Comparison of ENCODE assay signal across 1 cellular context in the genomic region with DNA sequence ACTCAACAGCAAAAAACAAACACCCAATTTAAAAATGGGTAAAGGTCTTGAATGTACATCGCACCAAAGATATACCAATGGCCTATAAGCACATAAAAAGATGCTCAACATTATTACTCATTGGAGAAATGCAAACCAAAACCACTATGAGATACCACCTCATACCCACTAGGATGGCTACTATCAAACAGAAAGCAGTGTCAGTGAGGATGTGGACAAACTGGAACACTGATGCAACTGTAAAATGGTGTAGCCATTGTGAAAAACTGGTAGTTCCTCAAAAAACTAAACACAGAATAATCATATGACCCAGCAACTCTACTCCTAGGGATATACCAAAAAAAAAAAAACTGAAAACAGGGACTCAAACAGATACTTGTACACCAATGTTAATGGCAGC.
TF ChIP-seq lines count a peak whose summit lies in the region.

No MANE protein-coding gene starts in this region.

TF ChIP-seq in GM12878, 131 proteins besides CTCF, POLR2A, EP300 and RAD21:
- TF ChIP-seq, protein P1, sequence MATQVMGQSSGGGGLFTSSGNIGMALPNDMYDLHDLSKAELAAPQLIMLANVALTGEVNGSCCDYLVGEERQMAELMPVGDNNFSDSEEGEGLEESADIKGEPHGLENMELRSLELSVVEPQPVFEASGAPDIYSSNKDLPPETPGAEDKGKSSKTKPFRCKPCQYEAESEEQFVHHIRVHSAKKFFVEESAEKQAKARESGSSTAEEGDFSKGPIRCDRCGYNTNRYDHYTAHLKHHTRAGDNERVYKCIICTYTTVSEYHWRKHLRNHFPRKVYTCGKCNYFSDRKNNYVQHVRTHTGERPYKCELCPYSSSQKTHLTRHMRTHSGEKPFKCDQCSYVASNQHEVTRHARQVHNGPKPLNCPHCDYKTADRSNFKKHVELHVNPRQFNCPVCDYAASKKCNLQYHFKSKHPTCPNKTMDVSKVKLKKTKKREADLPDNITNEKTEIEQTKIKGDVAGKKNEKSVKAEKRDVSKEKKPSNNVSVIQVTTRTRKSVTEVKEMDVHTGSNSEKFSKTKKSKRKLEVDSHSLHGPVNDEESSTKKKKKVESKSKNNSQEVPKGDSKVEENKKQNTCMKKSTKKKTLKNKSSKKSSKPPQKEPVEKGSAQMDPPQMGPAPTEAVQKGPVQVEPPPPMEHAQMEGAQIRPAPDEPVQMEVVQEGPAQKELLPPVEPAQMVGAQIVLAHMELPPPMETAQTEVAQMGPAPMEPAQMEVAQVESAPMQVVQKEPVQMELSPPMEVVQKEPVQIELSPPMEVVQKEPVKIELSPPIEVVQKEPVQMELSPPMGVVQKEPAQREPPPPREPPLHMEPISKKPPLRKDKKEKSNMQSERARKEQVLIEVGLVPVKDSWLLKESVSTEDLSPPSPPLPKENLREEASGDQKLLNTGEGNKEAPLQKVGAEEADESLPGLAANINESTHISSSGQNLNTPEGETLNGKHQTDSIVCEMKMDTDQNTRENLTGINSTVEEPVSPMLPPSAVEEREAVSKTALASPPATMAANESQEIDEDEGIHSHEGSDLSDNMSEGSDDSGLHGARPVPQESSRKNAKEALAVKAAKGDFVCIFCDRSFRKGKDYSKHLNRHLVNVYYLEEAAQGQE (IDR thresholded peaks at IDR 0.05; ENCODE audit: low read depth, low read length), result no peak
- TF ChIP-seq ZSCAN29 (IDR thresholded peaks at IDR 0.05) (no peak), FOXM1 (IDR thresholded peaks at IDR 0.05; ENCODE audit: low read depth, low read length) (no peak), ZNF24 (IDR thresholded peaks at IDR 0.05) (no peak), KAT2A (conservative IDR thresholded peaks at IDR 0.05; ENCODE audit: control insufficient read depth, low read depth, low read length) (no peak), SMC3 (IDR thresholded peaks at IDR 0.05; ENCODE audit: borderline replicate concordance, low read length) (no peak), PAX8 (IDR thresholded peaks at IDR 0.05) (no peak), CBX5 (IDR thresholded peaks at IDR 0.05; ENCODE audit: low read depth) (no peak), TCF3 (IDR thresholded peaks at IDR 0.05; ENCODE audit: borderline replicate concordance, insufficient read depth, low read depth, low read length) (no peak), SMARCA5 (IDR thresholded peaks at IDR 0.05) (no peak), SIN3A (IDR thresholded peaks at IDR 0.05; ENCODE audit: low read depth, low read length) (no peak), ASH2L (IDR thresholded peaks at IDR 0.05; ENCODE audit: borderline replicate concordance, low read depth) (no peak), CEBPB (IDR thresholded peaks at IDR 0.05; ENCODE audit: borderline replicate concordance in 1 of 2, low read depth in 2 of 2, low read length in 2 of 2) (no peak), ZNF217 (IDR thresholded peaks at IDR 0.05) (no peak), ZNF384 (IDR thresholded peaks at IDR 0.05; ENCODE audit: borderline replicate concordance, low read depth, low read length) (no peak), CREB1 (IDR thresholded peaks at IDR 0.05; ENCODE audit: low read depth) (no peak)
- TF ChIP-seq, protein P2, sequence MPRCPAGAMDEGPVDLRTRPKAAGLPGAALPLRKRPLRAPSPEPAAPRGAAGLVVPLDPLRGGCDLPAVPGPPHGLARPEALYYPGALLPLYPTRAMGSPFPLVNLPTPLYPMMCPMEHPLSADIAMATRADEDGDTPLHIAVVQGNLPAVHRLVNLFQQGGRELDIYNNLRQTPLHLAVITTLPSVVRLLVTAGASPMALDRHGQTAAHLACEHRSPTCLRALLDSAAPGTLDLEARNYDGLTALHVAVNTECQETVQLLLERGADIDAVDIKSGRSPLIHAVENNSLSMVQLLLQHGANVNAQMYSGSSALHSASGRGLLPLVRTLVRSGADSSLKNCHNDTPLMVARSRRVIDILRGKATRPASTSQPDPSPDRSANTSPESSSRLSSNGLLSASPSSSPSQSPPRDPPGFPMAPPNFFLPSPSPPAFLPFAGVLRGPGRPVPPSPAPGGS (IDR thresholded peaks at IDR 0.05; ENCODE audit: borderline replicate concordance, insufficient read depth, low read depth, low read length, poor library complexity, severe bottlenecking), result no peak
- TF ChIP-seq, protein P3, sequence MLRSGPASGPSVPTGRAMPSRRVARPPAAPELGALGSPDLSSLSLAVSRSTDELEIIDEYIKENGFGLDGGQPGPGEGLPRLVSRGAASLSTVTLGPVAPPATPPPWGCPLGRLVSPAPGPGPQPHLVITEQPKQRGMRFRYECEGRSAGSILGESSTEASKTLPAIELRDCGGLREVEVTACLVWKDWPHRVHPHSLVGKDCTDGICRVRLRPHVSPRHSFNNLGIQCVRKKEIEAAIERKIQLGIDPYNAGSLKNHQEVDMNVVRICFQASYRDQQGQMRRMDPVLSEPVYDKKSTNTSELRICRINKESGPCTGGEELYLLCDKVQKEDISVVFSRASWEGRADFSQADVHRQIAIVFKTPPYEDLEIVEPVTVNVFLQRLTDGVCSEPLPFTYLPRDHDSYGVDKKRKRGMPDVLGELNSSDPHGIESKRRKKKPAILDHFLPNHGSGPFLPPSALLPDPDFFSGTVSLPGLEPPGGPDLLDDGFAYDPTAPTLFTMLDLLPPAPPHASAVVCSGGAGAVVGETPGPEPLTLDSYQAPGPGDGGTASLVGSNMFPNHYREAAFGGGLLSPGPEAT (IDR thresholded peaks at IDR 0.05; ENCODE audit: low read depth), result no peak
- TF ChIP-seq, protein P4, sequence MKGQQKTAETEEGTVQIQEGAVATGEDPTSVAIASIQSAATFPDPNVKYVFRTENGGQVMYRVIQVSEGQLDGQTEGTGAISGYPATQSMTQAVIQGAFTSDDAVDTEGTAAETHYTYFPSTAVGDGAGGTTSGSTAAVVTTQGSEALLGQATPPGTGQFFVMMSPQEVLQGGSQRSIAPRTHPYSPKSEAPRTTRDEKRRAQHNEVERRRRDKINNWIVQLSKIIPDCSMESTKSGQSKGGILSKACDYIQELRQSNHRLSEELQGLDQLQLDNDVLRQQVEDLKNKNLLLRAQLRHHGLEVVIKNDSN (IDR thresholded peaks at IDR 0.05; ENCODE audit: borderline replicate concordance, extremely low read length, insufficient read depth, low read depth, low read length), result no peak
